Comparison of ENCODE assay signal across 12 cellular contexts in the genomic region with DNA sequence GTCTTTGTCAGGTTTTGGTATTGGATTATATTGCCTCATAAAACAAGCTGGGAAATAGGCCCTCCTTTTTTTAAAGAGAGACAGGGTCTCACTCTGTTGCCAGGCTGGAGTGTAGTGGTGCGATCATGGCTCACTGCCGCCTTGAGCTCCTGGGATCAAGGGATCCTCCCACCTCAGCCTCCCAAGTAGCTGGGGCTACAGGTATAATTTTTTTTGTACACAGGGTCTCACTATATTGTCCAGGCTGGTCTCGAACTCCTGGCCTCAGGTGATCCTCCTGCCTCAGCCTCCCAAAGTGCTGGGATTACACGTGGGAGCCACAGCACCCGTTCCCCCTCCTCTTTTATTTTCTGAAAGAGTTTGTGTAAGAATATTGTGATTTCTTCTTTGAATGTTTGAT. TPM values are rescaled to one million over a fixed set of nuclear protein-coding genes. Genes with fewer than 3 reads are reported as not detected.
"Had no signal": no experiment of that assay in that cellular context is flagged by ENCODE, and none has a peak within 500 bp of the region (broad histone marks: within the 10 kb centered on the region; RNA-seq: fewer than 3 reads in every experiment).

No MANE protein-coding gene starts in this region.

RNA-seq across cellular contexts. Expression of a gene that starts 22.0 kb away (rescaled TPM):
- total RNA-seq: naive thymus-derived CD8-positive, alpha-beta T cell; natural killer cell treated with Interleukin-12 subunit alpha and Interleukin-12 subunit beta and Interleukin-15 and Interleukin-18, amount 100 ng/mL, for 72 hours; neural crest cell; omental fat pad; pulmonary artery endothelial cell; right atrium auricular region; sciatic nerve; subcutaneous adipose tissue; temporal lobe; thyroid gland; uterus had no signal
- polyA plus RNA-seq: naive thymus-derived CD8-positive, alpha-beta T cell; ovary had no signal
